Comparison of ENCODE assay signal across 15 cellular contexts in genomic region chr9:33782395-33783152, GRCh38. TPM values are rescaled to one million over a fixed set of nuclear protein-coding genes. Genes with fewer than 3 reads are reported as not detected.
DNase-seq lines count a peak whose midpoint lies in the region; ATAC-seq, FAIRE-seq and TF ChIP-seq lines count a peak whose summit lies in the region.
"Had no signal": no experiment of that assay in that cellular context is flagged by ENCODE, and none has a peak within 500 bp of the region (broad histone marks: within the 10 kb centered on the region; RNA-seq: fewer than 3 reads in every experiment).

No MANE protein-coding gene starts in this region.

- H3K4me2 ChIP-seq in osteoblast (ENCODE audit: insufficient read depth, low read length): peak overlapping the region; percentile 62

- peaks cover 32% of the 10 kb centered on the region for H3K4me1 ChIP-seq in osteoblast (ENCODE audit: insufficient read depth, low read length)
- peaks cover 0 to under 1% of the 10 kb centered on the region in 2 donors for H3K4me1 ChIP-seq in right atrium auricular region

- no peaks in the 10 kb centered on the region for H3K9me3 ChIP-seq in osteoblast (ENCODE audit: low read depth, low read length)
- H3K9me3 ChIP-seq in right atrium auricular region: no peaks in the 10 kb centered on the region

- H3K79me2 ChIP-seq in osteoblast (ENCODE audit: insufficient read depth, low read length): no peaks in the 10 kb centered on the region

- DNase-seq in ELR (ENCODE audit: low read depth): peak; percentile 64
- DNase-seq in NB4 (ENCODE audit: low read depth): peak; percentile 71
- peak; percentile 73 for DNase-seq in bronchial epithelial cell (ENCODE audit: low read depth)
- DNase-seq in osteoblast (ENCODE audit: insufficient read length, low spot score, missing footprints): peak; percentile 65
- DNase-seq in right atrium auricular region (ENCODE audit: low spot score): no peak
- DNase-seq in erythroblast (lab: John Stamatoyannopoulos, UW): no peak
- no peak for DNase-seq in activated effector memory CD4-positive, alpha-beta T cell treated with anti-CD3 and anti-CD28 coated beads, Interleukin-2, amount 50 U/mL, for 16 hours
- DNase-seq: activated naive CD4-positive, alpha-beta T cell treated with anti-CD3 and anti-CD28 coated beads, Interleukin-2, amount 50 U/mL, for 16 hours; KG1; NCI-H187 treated with DMSO at 0.1 percent for 48 hours; nephron progenitor cell; NK-92 treated with Interleukin-12 subunit alpha and Interleukin-12 subunit beta, amount 100 ng/mL, for 24 hours had no signal

- H3K27ac ChIP-seq in osteoblast (ENCODE audit: low read depth, low read length) (no peak overlapping the region), right atrium auricular region (no peak overlapping the region)
- H3K27ac ChIP-seq: VCaP had no signal

- no peaks in the 10 kb centered on the region for H3K36me3 ChIP-seq in bronchial epithelial cell (ENCODE audit: control insufficient read depth, insufficient read depth, low read length)
- no peaks in the 10 kb centered on the region for H3K36me3 ChIP-seq in osteoblast (ENCODE audit: insufficient read depth, low read length)
- no peaks in the 10 kb centered on the region for H3K36me3 ChIP-seq in right atrium auricular region

- no peak overlapping the region for H3K4me3 ChIP-seq in NB4 (ENCODE audit: low read depth, low read length)
- no peak overlapping the region for H3K4me3 ChIP-seq in bronchial epithelial cell (ENCODE audit: low read depth, low read length)
- no peak overlapping the region for H3K4me3 ChIP-seq in osteoblast (ENCODE audit: insufficient read depth, low read length)
- no peak overlapping the region for H3K4me3 ChIP-seq in right atrium auricular region

- no peak for ATAC-seq in HG02973 (IDR thresholded peaks at IDR 0.05; ENCODE audit: unreplicated experiment)

- H4K20me1 ChIP-seq in osteoblast (ENCODE audit: insufficient read depth, low read length): no peaks in the 10 kb centered on the region

- no peak for FAIRE-seq in bronchial epithelial cell (lab: Jason Lieb, UNC)

- H2AFZ ChIP-seq in osteoblast (ENCODE audit: low read length): no peak overlapping the region

- H3K27me3 ChIP-seq in bronchial epithelial cell (ENCODE audit: control insufficient read depth, insufficient read depth, low read length) (no peaks in the 10 kb centered on the region), osteoblast (ENCODE audit: insufficient read depth, low read length) (no peaks in the 10 kb centered on the region), right atrium auricular region (no peaks in the 10 kb centered on the region)

- TF ChIP-seq CTCF in NB4 (IDR thresholded peaks at IDR 0.05; ENCODE audit: low read depth, low read length) (no peak), bronchial epithelial cell (IDR thresholded peaks at IDR 0.05; ENCODE audit: insufficient read depth, low read length, severe bottlenecking) (no peak), osteoblast (IDR thresholded peaks at IDR 0.05; ENCODE audit: extremely low read depth, low read depth, low read length) (no peak), right atrium auricular region (IDR thresholded peaks at IDR 0.05) (no peak)

- TF ChIP-seq POLR2A in NB4 (IDR thresholded peaks at IDR 0.05; ENCODE audit: extremely low read depth, insufficient read length) (no peak), erythroblast (IDR thresholded peaks at IDR 0.05; ENCODE audit: low read length) (no peak)

RNA-seq across cellular contexts. Expression of gene PRSS3, which starts 12.8 kb away (rescaled TPM):
- total RNA-seq in bronchial epithelial cell (69.6 and 95.6 TPM in 2 replicates), osteoblast (2.2 and 3.5 TPM in 2 replicates), right atrium auricular region (1 to 10 TPM in 1 of 2 donors, not detected in 1; 3.5 TPM)
- total RNA-seq: chondrocyte had no signal

RNA-seq across cellular contexts. Expression of gene UBE2R2, which starts 34.4 kb away (rescaled TPM):
- total RNA-seq in bronchial epithelial cell (14.0 and 17.0 TPM in 2 replicates), osteoblast (21.4 and 22.4 TPM in 2 replicates), right atrium auricular region (10 to 100 TPM; 26.6 to 29.0 TPM)

Comparison
In these comparisons a context has a peak if more than half of its experiments do, and no peak if none do; other contexts are left out.
1. DNase-seq: peak in ELR (single experiment), NB4 (single experiment), bronchial epithelial cell (single experiment) and osteoblast (single experiment); none in right atrium auricular region (single experiment), erythroblast (0 of 2) and activated effector memory CD4-positive, alpha-beta T cell treated with anti-CD3 and anti-CD28 coated beads, Interleukin-2, amount 50 U/mL, for 16 hours (single experiment).
2. RNA of gene PRSS3, which starts 12.8 kb away (total RNA-seq): 69.6 to 95.6 TPM in bronchial epithelial cell; 3.5 TPM in right atrium auricular region and 2.2 to 3.5 TPM in osteoblast; every median in the first group is over 10 times any median in the second.